ENCODE assay signal across 13 cellular contexts in genomic region chr17:1947743-1948516, GRCh38.
"Had no signal": no experiment of that assay in that cellular context is flagged by ENCODE, and none has a peak within 500 bp of the region (broad histone marks: within the 10 kb centered on the region; RNA-seq: fewer than 3 reads in every experiment).

No MANE protein-coding gene starts in this region.

- H3K4me1 ChIP-seq: colonic mucosa, esophagus squamous epithelium had no signal

- H3K4me3 Mint-ChIP-seq: naive B cell; stimulated activated memory B cell treated with anti-CD40 and anti-IgM and Interleukin-4, amounts not matched to agents 10 μg/mL and 1 μg/mL and 100 μg/mL, for 72 hours; T-cell had no signal

- H3K27ac Mint-ChIP-seq: naive B cell; stimulated activated memory B cell treated with anti-CD40 and anti-IgM and Interleukin-4, amounts not matched to agents 10 μg/mL and 1 μg/mL and 100 μg/mL, for 72 hours; T-cell had no signal

- H3K27ac ChIP-seq: colonic mucosa, esophagus squamous epithelium, neutrophil had no signal

- H3K9me3 ChIP-seq: colonic mucosa, esophagus squamous epithelium, neutrophil had no signal

- ATAC-seq: activated CD4-positive, CD25-positive, alpha-beta regulatory T cell treated with anti-CD3 and anti-CD28 coated beads, Interleukin-2, amount 50 U/mL, for 24 hours; stimulated activated memory B cell treated with anti-CD40 and anti-IgM and Interleukin-4, amounts not matched to agents 10 μg/mL and 1 μg/mL and 100 μg/mL, for 72 hours; T-cell had no signal

- H3K27me3 ChIP-seq: colonic mucosa, esophagus squamous epithelium, neutrophil had no signal

- DNase-seq: activated CD4-positive, alpha-beta T cell treated with anti-CD3 and anti-CD28 coated beads, Interleukin-2, amount 50 U/mL, for 1 hour; activated naive CD4-positive, alpha-beta T cell treated with anti-CD3 and anti-CD28 coated beads, Interleukin-2, amount 50 U/mL, for 16 hours; activated T-cell treated with anti-CD3 and anti-CD28 coated beads, Interleukin-2, amount 50 U/mL, for 1 hour; central memory CD4-positive, alpha-beta T cell; colonic mucosa; esophagus squamous epithelium; naive B cell; stimulated activated CD4-positive, alpha-beta T cell treated with anti-CD3 and anti-CD28 coated beads, Interleukin-2, amount 100 ng/mL, for 48 hours; T-cell; T-helper 9 cell had no signal

- H3K4me1 Mint-ChIP-seq: stimulated activated memory B cell treated with anti-CD40 and anti-IgM and Interleukin-4, amounts not matched to agents 10 μg/mL and 1 μg/mL and 100 μg/mL, for 72 hours had no signal

- H3K9me3 Mint-ChIP-seq: T-cell had no signal

- H3K4me3 ChIP-seq: colonic mucosa, esophagus squamous epithelium had no signal

- H3K27me3 Mint-ChIP-seq: T-cell had no signal

- H3K36me3 Mint-ChIP-seq: naive B cell; stimulated activated memory B cell treated with anti-CD40 and anti-IgM and Interleukin-4, amounts not matched to agents 10 μg/mL and 1 μg/mL and 100 μg/mL, for 72 hours; T-cell had no signal

- H3K36me3 ChIP-seq: colonic mucosa, esophagus squamous epithelium, neutrophil had no signal
